In genomic region chr16:30052671-30053372, GRCh38 we compare ENCODE assay signal across 1 cellular context.
TF ChIP-seq lines count a peak whose summit lies in the region.

No MANE protein-coding gene starts in this region.

TF ChIP-seq in HepG2, 621 proteins besides CTCF, POLR2A, EP300 and RAD21 (continued from another document and continues in another):
- TF ChIP-seq AHDC1 (CRISPR knock-in tag; IDR thresholded peaks at IDR 0.05; ENCODE audit: borderline replicate concordance): no peak
- TF ChIP-seq ZNF121 (CRISPR knock-in tag; IDR thresholded peaks at IDR 0.05): 0 out of 2 replicates have a peak, but pooled peaks have one; percentile 30
- peak; percentile 98 for TF ChIP-seq ZNF343 (CRISPR knock-in tag; IDR thresholded peaks at IDR 0.05)
- TF ChIP-seq ELF1 (CRISPR knock-in tag; IDR thresholded peaks at IDR 0.05): peak; percentile 82
- no peak for TF ChIP-seq ZNF260 (CRISPR knock-in tag; IDR thresholded peaks at IDR 0.05; ENCODE audit: borderline replicate concordance, low read depth)
- TF ChIP-seq NCOA1 (CRISPR knock-in tag; IDR thresholded peaks at IDR 0.05): peak; percentile 93
- TF ChIP-seq MYC (CRISPR knock-in tag; IDR thresholded peaks at IDR 0.05; ENCODE audit: borderline replicate concordance): peak; percentile 77; the same call in 1 of the 2 replicates
- peak; percentile 99 for TF ChIP-seq ZNF687 (CRISPR knock-in tag; IDR thresholded peaks at IDR 0.05)
- peak; percentile 88; the same call in 1 of the 2 replicates for TF ChIP-seq ZNF224 (CRISPR knock-in tag; IDR thresholded peaks at IDR 0.05)
- peak; percentile 97 for TF ChIP-seq ZIK1 (CRISPR knock-in tag; IDR thresholded peaks at IDR 0.05; ENCODE audit: borderline replicate concordance, low read depth)
- peak; percentile 98 for TF ChIP-seq ZC3H13 (CRISPR knock-in tag; IDR thresholded peaks at IDR 0.05)
- TF ChIP-seq ZNF747 (CRISPR knock-in tag; IDR thresholded peaks at IDR 0.05; ENCODE audit: borderline replicate concordance): peak; percentile 99
- TF ChIP-seq HNRNPUL1 (IDR thresholded peaks at IDR 0.05; ENCODE audit: low read depth, low read length): no peak
- no peak for TF ChIP-seq LRRFIP1 (CRISPR knock-in tag; conservative IDR thresholded peaks at IDR 0.05)
- TF ChIP-seq ZNF746 (CRISPR knock-in tag; IDR thresholded peaks at IDR 0.05): peak; percentile 85
- peak; percentile 94 for TF ChIP-seq MYPOP (CRISPR knock-in tag; IDR thresholded peaks at IDR 0.05)
- TF ChIP-seq AHR (CRISPR knock-in tag; IDR thresholded peaks at IDR 0.05): peak; percentile 97
- peak; percentile 99 for TF ChIP-seq HDAC1 (CRISPR knock-in tag; IDR thresholded peaks at IDR 0.05)
- TF ChIP-seq ZNF138 (CRISPR knock-in tag; IDR thresholded peaks at IDR 0.05; ENCODE audit: low read depth): peak; percentile 98
- TF ChIP-seq ZNF567 (CRISPR knock-in tag; IDR thresholded peaks at IDR 0.05; ENCODE audit: borderline replicate concordance): peak; percentile 91
- TF ChIP-seq FIP1L1 (IDR thresholded peaks at IDR 0.05; ENCODE audit: borderline replicate concordance, insufficient read depth, low read depth, low read length): 0 out of 2 replicates have a peak, but pooled peaks have one; percentile 31
- peak; percentile 98 for TF ChIP-seq ZNF891 (CRISPR knock-in tag; IDR thresholded peaks at IDR 0.05)
- peak; percentile 82 for TF ChIP-seq ZNF777 (CRISPR knock-in tag; IDR thresholded peaks at IDR 0.05)
- TF ChIP-seq ZNF276 (CRISPR knock-in tag; IDR thresholded peaks at IDR 0.05; ENCODE audit: low read depth): peak; percentile 96
- TF ChIP-seq MTF1 (CRISPR knock-in tag; IDR thresholded peaks at IDR 0.05): peak; percentile 62; the same call in 1 of the 2 replicates
- TF ChIP-seq KMT2A (CRISPR knock-in tag; IDR thresholded peaks at IDR 0.05): peak; percentile 81
- TF ChIP-seq ZNF225 (CRISPR knock-in tag; IDR thresholded peaks at IDR 0.05): no peak; the same call in none of the 2 replicates
- TF ChIP-seq ZNF790 (CRISPR knock-in tag; IDR thresholded peaks at IDR 0.05; ENCODE audit: borderline replicate concordance): peak; percentile 86; the same call in 1 of the 2 replicates
- peak; percentile 87 for TF ChIP-seq RBM22 (optimal IDR thresholded peaks at IDR 0.05; ENCODE audit: low read length)
- peak; percentile 64; the same call in 1 of the 2 replicates for TF ChIP-seq CEBPG (CRISPR knock-in tag; IDR thresholded peaks at IDR 0.05)
- peak; percentile 27; the same call in 1 of the 2 replicates for TF ChIP-seq PRDM15 (CRISPR knock-in tag; IDR thresholded peaks at IDR 0.05)
- TF ChIP-seq BORCS8-MEF2B (CRISPR knock-in tag; IDR thresholded peaks at IDR 0.05): peak; percentile 97
- peak; percentile 80; the same call in 1 of the 2 replicates for TF ChIP-seq PHF21A (CRISPR knock-in tag; IDR thresholded peaks at IDR 0.05)
- TF ChIP-seq ELF4 (CRISPR knock-in tag; IDR thresholded peaks at IDR 0.05; ENCODE audit: borderline replicate concordance): peak; percentile 79; the same call in 1 of the 2 replicates
- TF ChIP-seq ZNF205 (CRISPR knock-in tag; IDR thresholded peaks at IDR 0.05): peak; percentile 93
- TF ChIP-seq CHD2 (IDR thresholded peaks at IDR 0.05; ENCODE audit: low read depth, low read length): peak; percentile 78
- peak; percentile 99 for TF ChIP-seq ZNF772 (CRISPR knock-in tag; IDR thresholded peaks at IDR 0.05)
- TF ChIP-seq TMF1 (CRISPR knock-in tag; IDR thresholded peaks at IDR 0.05; ENCODE audit: low read depth): peak; percentile 99
- peak; percentile 88; the same call in 1 of the 2 replicates for TF ChIP-seq CCDC6 (CRISPR knock-in tag; IDR thresholded peaks at IDR 0.05)
- TF ChIP-seq ZSCAN20 (CRISPR knock-in tag; IDR thresholded peaks at IDR 0.05; ENCODE audit: borderline replicate concordance): peak; percentile 82; the same call in 1 of the 2 replicates
- peak; percentile 94 for TF ChIP-seq ZNF256 (CRISPR knock-in tag; conservative IDR thresholded peaks at IDR 0.05)
- TF ChIP-seq ZNF251 (CRISPR knock-in tag; IDR thresholded peaks at IDR 0.05): 0 out of 2 replicates have a peak, but pooled peaks have one; percentile 87
- TF ChIP-seq DNMT3B (CRISPR knock-in tag; conservative IDR thresholded peaks at IDR 0.05): no peak
- peak; percentile 97 for TF ChIP-seq HDAC2 (CRISPR knock-in tag; IDR thresholded peaks at IDR 0.05)
- 0 out of 2 replicates have a peak, but pooled peaks have one; percentile 71 for TF ChIP-seq ZNF446 (CRISPR knock-in tag; IDR thresholded peaks at IDR 0.05)
